In genomic region chr2:219060821-219061791, GRCh38 we compare ENCODE assay signal across 8 cellular contexts. TPM values are rescaled to one million over a fixed set of nuclear protein-coding genes. Genes with fewer than 3 reads are reported as not detected.
A peak's percentile ranks its signal among the peaks of the same experiment; 100 is the strongest.
DNase-seq lines count a peak whose midpoint lies in the region; ATAC-seq, FAIRE-seq and TF ChIP-seq lines count a peak whose summit lies in the region.

Gene IHH, minus strand, starts transcription at chr2:219060921. Its CDS starts 454 bp downstream, at chr2:219060467.

- no peak within 1 kb of the TSS for H3K56ac ChIP-seq in H1 (replicated peaks; ENCODE audit: insufficient read length, low read depth, low read length)

- H2AK5ac ChIP-seq in H1 (ENCODE audit: low read depth, low read length), result no peak within 1 kb of the TSS
- no peak within 1 kb of the TSS for H2AK5ac ChIP-seq in neuronal stem cell (ENCODE audit: low read depth, low read length)

- no peak within 1 kb of the TSS for H2AFZ ChIP-seq in H1 (ENCODE audit: low read length)
- H2AFZ ChIP-seq in neuronal stem cell (ENCODE audit: low read length), result peak within 1 kb of the TSS; percentile 82

- no peak for FAIRE-seq in H1 (lab: Jason Lieb, UNC)

- H3K36me3 Mint-ChIP-seq in Calu3 (ENCODE audit: insufficient read depth, unreplicated experiment), result peaks cover 38% of the 10 kb centered on the region

- no peak within 1 kb of the TSS for H2BK20ac ChIP-seq in H1 (ENCODE audit: low read length)

- no peaks in the 10 kb centered on the region for H3K79me2 ChIP-seq in H1 (ENCODE audit: control insufficient read depth in 1 of 2, insufficient read depth in 2 of 2, low read length in 2 of 2)

- peaks cover 8 to 9% of the 10 kb centered on the region in 2 experiments for H4K20me1 ChIP-seq in H1 (replicated peaks in 1 of 2; ENCODE audit: control insufficient read depth in 1 of 2, insufficient read depth in 2 of 2, low read length in 2 of 2)

- H3K23ac ChIP-seq in H1 (ENCODE audit: insufficient read length), result no peak within 1 kb of the TSS
- peak within 1 kb of the TSS; percentile 37 for H3K23ac ChIP-seq in neuronal stem cell (ENCODE audit: low read depth, low read length, poor library complexity)

- BruUV-seq in Calu3 (replicated peaks; lab: Mats Ljungman, UMichigan), result no TSS peak

- H3K4me2 ChIP-seq in H1 (ENCODE audit: insufficient read depth in 1 of 2, low read depth in 2 of 2, low read length in 2 of 2) (peak within 1 kb of the TSS; percentile 46 to 70), neuronal stem cell (ENCODE audit: insufficient read depth, low read length, poor library complexity, severe bottlenecking) (peak within 1 kb of the TSS; percentile 36)

- H3K27me3 ChIP-seq in H1 (replicated peaks in 1 of 4; ENCODE audit: control insufficient read depth in 3 of 4, extremely low read depth in 1 of 4, insufficient read depth in 3 of 4, low read length in 3 of 4) (peaks cover 68 to 81% (median 74%) of the 10 kb centered on the region in 4 experiments), neuronal stem cell (ENCODE audit: control insufficient read depth in 3 of 3, insufficient read depth in 3 of 3, low read depth in 1 of 3, low read length in 3 of 3) (peaks cover 47 to 79% (median 71%) of the 10 kb centered on the region in 3 experiments)

- H4K8ac ChIP-seq in H1 (ENCODE audit: extremely low read depth, insufficient read depth, low read length) (peak within 1 kb of the TSS; percentile 79), neuronal stem cell (ENCODE audit: low read depth, low read length) (no peak within 1 kb of the TSS)

- H2BK120ac ChIP-seq in H1 (replicated peaks; ENCODE audit: low read depth, low read length) (no peak within 1 kb of the TSS), neuronal stem cell (ENCODE audit: low read depth, low read length) (no peak within 1 kb of the TSS)

- H3K4me1 Mint-ChIP-seq in Calu3 (ENCODE audit: low read depth, unreplicated experiment), result peaks cover 31% of the 10 kb centered on the region

- no peak within 1 kb of the TSS for H3K9ac ChIP-seq in H1 (replicated peaks in 1 of 4; ENCODE audit: extremely low read depth in 1 of 4, low read depth in 3 of 4, low read length in 3 of 4)
- H3K9ac ChIP-seq in neuronal stem cell (ENCODE audit: low read depth, low read length, poor library complexity), result peak within 1 kb of the TSS; percentile 32

- H3K4me1 ChIP-seq in H1 (replicated peaks in 1 of 4; ENCODE audit: control insufficient read depth in 3 of 4, insufficient read depth in 4 of 4, low read length in 3 of 4), result peaks cover 0 to 27% (median 14%) of the 10 kb centered on the region in 4 experiments; a peak in 6 of 7 replicates
- peaks cover 2 to 12% of the 10 kb centered on the region in 2 donors for H3K4me1 ChIP-seq in neuronal stem cell (ENCODE audit: control insufficient read depth in 2 of 2, insufficient read depth in 1 of 2, low read depth in 1 of 2, low read length in 2 of 2)

- H2BK5ac ChIP-seq in H1 (ENCODE audit: low read depth, low read length) (no peak within 1 kb of the TSS), neuronal stem cell (ENCODE audit: low read length) (no peak within 1 kb of the TSS)

- no peak within 1 kb of the TSS for H2BK15ac ChIP-seq in H1 (ENCODE audit: low read length)
- no peak within 1 kb of the TSS for H2BK15ac ChIP-seq in neuronal stem cell (ENCODE audit: low read length)

- H3K14ac ChIP-seq in H1 (ENCODE audit: insufficient read length) (no peak within 1 kb of the TSS), neuronal stem cell (ENCODE audit: low read length) (peak within 1 kb of the TSS; percentile 4)

- TF ChIP-seq CTCF in Calu3 (IDR thresholded peaks at IDR 0.05; ENCODE audit: unreplicated experiment) (no peak), H1 (IDR thresholded peaks at IDR 0.05; ENCODE audit: control extremely low read depth in 1 of 3, insufficient read depth in 1 of 3, low read depth in 1 of 3, low read length in 3 of 3) (no peak)

- H3K4me3 ChIP-seq in H1 (ENCODE audit: extremely low read depth in 1 of 4, insufficient read depth in 2 of 4, low read depth in 3 of 4, low read length in 4 of 4) (peak within 1 kb of the TSS; percentile 6 to 50 (median 14); a peak in 6 of 8 replicates), neuronal stem cell (ENCODE audit: low read length in 2 of 2) (peak within 1 kb of the TSS; percentile 19 to 53)

- WGBS in H1 (ENCODE audit: extremely low coverage in 1 of 2, insufficient coverage in 1 of 2, insufficient read length in 1 of 2, insufficient replicate concordance in 2 of 2, low coverage in 1 of 2, low lambda C conversion rate in 2 of 2, missing lambda C conversion rate in 1 of 2), 2 experiments, result 15% methylated on average over 25 of the region's 76 CpGs; no CpG with 5 or more reads in 1 of the 2 experiments
- WGBS in neuronal stem cell (ENCODE audit: extremely low coverage in 2 of 2, insufficient read length in 2 of 2, insufficient replicate concordance in 1 of 2), 2 donors, result no CpG with 5 or more reads among the region's 76 CpGs

- no peak within 1 kb of the TSS for H2BK12ac ChIP-seq in H1 (ENCODE audit: low read depth, low read length)
- no peak within 1 kb of the TSS for H2BK12ac ChIP-seq in neuronal stem cell (ENCODE audit: low read length)

- H3K9me3 ChIP-seq in H1 (ENCODE audit: insufficient read depth in 2 of 2, low read depth in 1 of 2, low read length in 1 of 2) (no peaks in the 10 kb centered on the region), neuronal stem cell (replicated peaks in 1 of 2; ENCODE audit: control insufficient read depth in 2 of 2, insufficient read depth in 1 of 2, low read depth in 1 of 2, low read length in 2 of 2) (peaks cover 0 to 4% of the 10 kb centered on the region in 2 donors)

- H3K9me3 Mint-ChIP-seq in Calu3 (ENCODE audit: low read depth, unreplicated experiment), result no peaks in the 10 kb centered on the region

- peaks cover 0 to 13% (median 0%) of the 10 kb centered on the region in 4 experiments; a peak in 1 of 8 replicates for H3K36me3 ChIP-seq in H1 (ENCODE audit: control insufficient read depth in 2 of 4, insufficient read depth in 4 of 4, low read length in 3 of 4)
- H3K36me3 ChIP-seq in neuronal stem cell (replicated peaks in 1 of 2; ENCODE audit: control insufficient read depth in 2 of 2, insufficient read depth in 2 of 2, low read length in 2 of 2), result no peaks in the 10 kb centered on the region

- H3K79me1 ChIP-seq in H1 (ENCODE audit: low read depth, low read length), result no peaks in the 10 kb centered on the region
- no peaks in the 10 kb centered on the region for H3K79me1 ChIP-seq in neuronal stem cell (ENCODE audit: low read depth, low read length)

- H3K27me3 Mint-ChIP-seq in Calu3 (ENCODE audit: unreplicated experiment), result peaks cover 27% of the 10 kb centered on the region

- H3K4me3 Mint-ChIP-seq in Calu3 (ENCODE audit: low read depth, unreplicated experiment), result peak within 1 kb of the TSS; percentile 76

- no peak within 1 kb of the TSS for H4K91ac ChIP-seq in H1 (replicated peaks; ENCODE audit: insufficient read length, low read length)
- no peak within 1 kb of the TSS for H4K91ac ChIP-seq in neuronal stem cell (ENCODE audit: low read depth, low read length, poor library complexity)

- no peak for TF ChIP-seq POLR2A in H1 (IDR thresholded peaks at IDR 0.05; ENCODE audit: control extremely low read depth in 1 of 2, low read depth in 2 of 2, low read length in 2 of 2)

- intact Hi-C loops in Calu3 (cut with micrococcal nuclease; ENCODE audit: unreplicated experiment), result no loop called here

- H3K23me2 ChIP-seq in H1 (ENCODE audit: low read depth, low read length), result peaks cover 5% of the 10 kb centered on the region; the same call in 1 of the 2 replicates

- peak within 1 kb of the TSS; percentile 28 for H3K27ac Mint-ChIP-seq in Calu3 (ENCODE audit: unreplicated experiment)

- POLR2A ChIA-PET in H1 (lab: Charles Lee; ENCODE audit: partially characterized antibody), result no interaction called here

- H3K18ac ChIP-seq in H1 (ENCODE audit: extremely low read depth, low read length) (no peak within 1 kb of the TSS), neuronal stem cell (ENCODE audit: low read length) (peak within 1 kb of the TSS; percentile 79)

- no peak within 1 kb of the TSS for H3K27ac ChIP-seq in H1 (ENCODE audit: low read depth, low read length)
- no peak within 1 kb of the TSS for H3K27ac ChIP-seq in neuronal stem cell (replicated peaks; ENCODE audit: low read length)

- H3K4ac ChIP-seq in H1 (replicated peaks; ENCODE audit: insufficient read length, low read depth, low read length) (no peak within 1 kb of the TSS), neuronal stem cell (ENCODE audit: low read length) (no peak within 1 kb of the TSS)

- TF ChIP-seq RAD21 in H1 (IDR thresholded peaks at IDR 0.05 in 1 of 2, conservative IDR thresholded peaks at IDR 0.05 in 1 of 2; ENCODE audit: low read depth in 2 of 2, low read length in 2 of 2), result no peak

- TF ChIP-seq EP300 in H1 (IDR thresholded peaks at IDR 0.05; ENCODE audit: borderline replicate concordance in 1 of 2, low read depth in 2 of 2, low read length in 2 of 2), result no peak

- DNase-seq in Calu3 (peak; percentile 61), NCI-H1105 (lab: John Stamatoyannopoulos, UW) (peak; percentile 13), H1 (ENCODE audit: low read depth in 1 of 2, low spot score in 2 of 2) (peak in 1 of 2 experiments; percentile 74), neuronal stem cell (ENCODE audit: low spot score) (no peak), globus pallidus (ENCODE audit: low spot score) (no peak), CD1c-positive myeloid dendritic cell (ENCODE audit: extremely low spot score) (no peak)
- no peak for DNase-seq in effector CD8-positive, alpha-beta T cell (lab: John Stamatoyannopoulos, UW)

- ATAC-seq in HG02885 (IDR thresholded peaks at IDR 0.05; ENCODE audit: poor library complexity, unreplicated experiment), result no peak

- CTCF ChIA-PET in Calu3 (lab: Charles Lee) (interaction anchor here (0.8 to 4.0 kb wide), 5 partner anchors 11 to 58 kb away, joined by 3 to 39 read pairs (median 4); no protein-coding TSS in a partner anchor), H1 (lab: Charles Lee; ENCODE audit: partially characterized antibody) (interaction anchor here (1.0 to 62.8 kb wide), 11 partner anchors 4 to 238 kb away, joined by 4 to 1777 read pairs (median 16); partner anchors contain the start of genes CFAP65, IHH and NHEJ1)

- H4K5ac ChIP-seq in H1 (ENCODE audit: insufficient read length, low read depth, low read length), result no peak within 1 kb of the TSS

TF ChIP-seq in H1, 55 proteins besides CTCF, POLR2A, EP300 and RAD21 (continues in another document):
- 0 out of 2 replicates have a peak, but pooled peaks have one; percentile 31 for TF ChIP-seq GABPA (IDR thresholded peaks at IDR 0.05; ENCODE audit: borderline replicate concordance, insufficient read depth, low read length)

RNA-seq across cellular contexts. Expression of gene IHH, which starts in this region (rescaled TPM):
- 9.0 and 15.8 TPM in 2 replicates for total RNA-seq in Calu3 (2022)
- total RNA-seq in H1 (2021; fragmentation: NEBNext Ultra II Directional; extraction: Animal tissue kit (Norgen Biotek cat#: 25700)), result not detected in 2 replicates
- 0.03 and 0.13 TPM in 2 replicates for polyA plus RNA-seq in H1 (2011; rRNA removed)
- not detected for polyA plus RNA-seq in H1 (2011; cell fraction: cytosol; rRNA removed)
- not detected for polyA plus RNA-seq in H1 (2011; cell fraction: nucleus; rRNA removed)
- polyA plus RNA-seq in H1 (2012, experiment 1 of 2), result 0.08 to 0.17 TPM (median 0.14 TPM) in 4 replicates
- polyA plus RNA-seq in H1 (2012, experiment 2 of 2), result 0.10 TPM
- 0.02 TPM for polyA plus RNA-seq in H1 (2013, experiment 1 of 2)
- polyA plus RNA-seq in H1 (2013, experiment 2 of 2), result 0.02 TPM
- polyA minus RNA-seq in H1 (2011; rRNA and poly(A)+ RNA removed), result not detected in 2 replicates
- polyA minus RNA-seq in H1 (2011; cell fraction: cytosol; rRNA and poly(A)+ RNA removed), result not detected
- not detected for polyA minus RNA-seq in H1 (2011; cell fraction: nucleus; rRNA and poly(A)+ RNA removed)
- polyA plus RNA-seq in neuronal stem cell (2013, experiment 1 of 2), result not detected
- not detected for polyA plus RNA-seq in neuronal stem cell (2013, experiment 2 of 2)

Comparison
In these comparisons a context has a peak if more than half of its experiments do, and no peak if none do; other contexts are left out.
1. DNase-seq: peak in Calu3 (single experiment) and NCI-H1105 (single experiment); none in neuronal stem cell (single experiment), effector CD8-positive, alpha-beta T cell (single experiment), globus pallidus (single experiment) and CD1c-positive myeloid dendritic cell (single experiment).